8 cellular contexts compared by ENCODE assay signal in the genomic region with DNA sequence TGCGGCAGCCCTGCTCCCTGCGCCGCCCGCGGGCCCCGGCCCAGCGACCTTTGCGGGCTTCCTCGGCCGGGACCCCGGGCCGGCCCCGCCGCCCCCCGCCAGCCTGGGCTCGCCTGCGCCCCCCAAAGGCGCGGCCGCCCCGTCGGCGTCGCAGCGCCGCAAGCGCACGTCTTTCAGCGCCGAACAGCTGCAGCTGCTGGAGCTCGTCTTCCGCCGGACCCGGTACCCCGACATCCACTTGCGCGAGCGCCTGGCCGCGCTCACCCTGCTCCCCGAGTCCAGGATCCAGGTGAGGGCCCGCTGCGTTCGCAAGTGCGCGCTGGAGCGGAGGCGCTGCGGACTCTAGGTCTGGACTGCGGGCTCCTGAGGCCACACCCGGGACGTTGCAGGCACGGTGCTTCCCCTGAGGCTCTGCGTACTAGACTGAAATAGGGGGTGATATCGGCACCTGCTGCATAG. TPM values are rescaled to one million over a fixed set of nuclear protein-coding genes. Genes with fewer than 3 reads are reported as not detected.
DNase-seq lines count a peak whose midpoint lies in the region; ATAC-seq, FAIRE-seq and TF ChIP-seq lines count a peak whose summit lies in the region.

No MANE protein-coding gene starts in this region.

- CTCF ChIA-PET in endothelial cell of umbilical vein (lab: Charles Lee) = interaction anchor here (0.5 to 1.7 kb wide), 3 partner anchors 27 to 295 kb away, joined by 3 to 9 read pairs (median 4); no protein-coding TSS in a partner anchor

- ATAC-seq in GM18511 (IDR thresholded peaks at IDR 0.05; ENCODE audit: unreplicated experiment) (peak; percentile 84), HG02973 (IDR thresholded peaks at IDR 0.05; ENCODE audit: unreplicated experiment) (peak; percentile 73)

- FAIRE-seq in endothelial cell of umbilical vein (lab: Jason Lieb, UNC) = no peak

- peak overlapping the region; percentile 58 for H3K4me2 ChIP-seq in endothelial cell of umbilical vein (ENCODE audit: insufficient read depth, low read length)
- peak overlapping the region; percentile 78 for H3K4me2 ChIP-seq in osteoblast (ENCODE audit: insufficient read depth, low read length)

- H3K4me1 ChIP-seq in BE2C (no peaks in the 10 kb centered on the region), SJSA1 (replicated peaks) (peaks cover 7% of the 10 kb centered on the region), endothelial cell of umbilical vein (ENCODE audit: control insufficient read depth, extremely low read depth, insufficient read depth, low read length) (peaks cover 3% of the 10 kb centered on the region), osteoblast (ENCODE audit: insufficient read depth, low read length) (peaks cover 3% of the 10 kb centered on the region)

- H3K4me3 ChIP-seq in BE2C (ENCODE audit: low read depth, low read length) (peak overlapping the region; percentile 63), SJSA1 (peak overlapping the region; percentile 17), endothelial cell of umbilical vein (replicated peaks in 1 of 3; ENCODE audit: insufficient read depth in 1 of 3, low read depth in 1 of 3, low read length in 3 of 3) (peak overlapping the region; percentile 43 to 55 (median 50)), osteoblast (ENCODE audit: insufficient read depth, low read length) (peak overlapping the region; percentile 62)

- DNase-seq in BE2C (peak; percentile 38), SJSA1 (ENCODE audit: low read depth in 1 of 2, low spot score in 2 of 2) (no peak), endothelial cell of umbilical vein (ENCODE audit: low read depth, low spot score) (peak; percentile 26), osteoblast (ENCODE audit: insufficient read length, low spot score, missing footprints) (peak; percentile 65), NCI-H1694 (lab: John Stamatoyannopoulos, UW) (no peak), NCI-H524 treated with DMSO at 0.1 percent for 48 hours (lab: John Stamatoyannopoulos, UW) (no peak)

- H3K27me3 ChIP-seq in BE2C (peaks cover 5% of the 10 kb centered on the region; the same call in 1 of the 2 replicates), SJSA1 (replicated peaks) (peaks cover 20% of the 10 kb centered on the region), endothelial cell of umbilical vein (ENCODE audit: control insufficient read depth in 2 of 2, insufficient read depth in 2 of 2, low read length in 2 of 2) (no peaks in the 10 kb centered on the region), osteoblast (ENCODE audit: insufficient read depth, low read length) (peaks cover 14% of the 10 kb centered on the region)

- TF ChIP-seq POLR2A in endothelial cell of umbilical vein (IDR thresholded peaks at IDR 0.05; ENCODE audit: low read depth, low read length) = no peak

- H3K9ac ChIP-seq in endothelial cell of umbilical vein (replicated peaks; ENCODE audit: extremely low read depth, insufficient read depth, low read length) = no peak overlapping the region

- peak overlapping the region; percentile 91 for H2AFZ ChIP-seq in endothelial cell of umbilical vein (ENCODE audit: low read depth, low read length)
- peak overlapping the region; percentile 51 for H2AFZ ChIP-seq in osteoblast (ENCODE audit: low read length)

- BruUV-seq in endothelial cell of umbilical vein (replicated peaks; lab: Mats Ljungman, UMichigan) = no TSS peak

- H3K79me2 ChIP-seq in endothelial cell of umbilical vein (ENCODE audit: control insufficient read depth, insufficient read depth, low read length) (no peaks in the 10 kb centered on the region), osteoblast (ENCODE audit: insufficient read depth, low read length) (no peaks in the 10 kb centered on the region)

- H4K20me1 ChIP-seq in endothelial cell of umbilical vein (replicated peaks; ENCODE audit: control insufficient read depth, extremely low read depth, insufficient read depth, low read length) (no peaks in the 10 kb centered on the region), osteoblast (ENCODE audit: insufficient read depth, low read length) (no peaks in the 10 kb centered on the region)

- H3K27ac ChIP-seq in SJSA1 (no peak overlapping the region), endothelial cell of umbilical vein (ENCODE audit: insufficient read depth, low read depth, low read length) (no peak overlapping the region), osteoblast (ENCODE audit: low read depth, low read length) (no peak overlapping the region)

- H3K9me1 ChIP-seq in endothelial cell of umbilical vein (replicated peaks; ENCODE audit: control insufficient read depth, extremely low read depth, insufficient read depth, low read length) = no peaks in the 10 kb centered on the region

- H3K36me3 ChIP-seq in BE2C = no peaks in the 10 kb centered on the region
- no peaks in the 10 kb centered on the region for H3K36me3 ChIP-seq in SJSA1
- H3K36me3 ChIP-seq in endothelial cell of umbilical vein (ENCODE audit: control insufficient read depth in 2 of 2, extremely low read depth in 1 of 2, insufficient read depth in 2 of 2, low read length in 2 of 2) = no peaks in the 10 kb centered on the region
- H3K36me3 ChIP-seq in osteoblast (ENCODE audit: insufficient read depth, low read length) = no peaks in the 10 kb centered on the region

- intact Hi-C loops in endothelial cell of umbilical vein (cut with micrococcal nuclease) = no loop called here

- no peaks in the 10 kb centered on the region for H3K9me3 ChIP-seq in BE2C
- no peaks in the 10 kb centered on the region for H3K9me3 ChIP-seq in SJSA1 (replicated peaks)
- H3K9me3 ChIP-seq in endothelial cell of umbilical vein (replicated peaks; ENCODE audit: control insufficient read depth, insufficient read depth, low read length) = no peaks in the 10 kb centered on the region
- no peaks in the 10 kb centered on the region for H3K9me3 ChIP-seq in osteoblast (ENCODE audit: low read depth, low read length)

- dilution Hi-C loops in endothelial cell of umbilical vein (cut with MboI; ENCODE audit: extremely low pct_ligation_motif_present, low sequenced_read_pairs) = no loop called here

- TF ChIP-seq CTCF in BE2C (IDR thresholded peaks at IDR 0.05; ENCODE audit: low read depth, low read length) (no peak), endothelial cell of umbilical vein (IDR thresholded peaks at IDR 0.05; ENCODE audit: extremely low read depth in 1 of 2, insufficient read depth in 1 of 2, low read depth in 1 of 2, low read length in 2 of 2) (no peak), osteoblast (IDR thresholded peaks at IDR 0.05; ENCODE audit: extremely low read depth, low read depth, low read length) (no peak)

- POLR2A ChIA-PET in endothelial cell of umbilical vein (lab: Charles Lee) = no interaction called here

TF ChIP-seq in endothelial cell of umbilical vein, 7 proteins besides CTCF, POLR2A, EP300 and RAD21:
- TF ChIP-seq MYC (IDR thresholded peaks at IDR 0.05; ENCODE audit: low read depth, low read length) = no peak
- TF ChIP-seq MAX (IDR thresholded peaks at IDR 0.05; ENCODE audit: insufficient read depth, insufficient read length) = no peak
- TF ChIP-seq FOS (IDR thresholded peaks at IDR 0.05; ENCODE audit: borderline replicate concordance, insufficient read depth, low read length) = no peak

RNA-seq across cellular contexts. Expression of gene MIXL1, which starts 0.4 kb away (rescaled TPM):
- polyA plus RNA-seq in BE2C (2012; ENCODE audit: insufficient read depth, insufficient read length, low read depth) = not detected
- total RNA-seq in SJSA1 (2014; rRNA removed; shearing (Covaris generic)) = not detected in 2 replicates
- total RNA-seq in endothelial cell of umbilical vein (1.2 TPM in 2 replicates), osteoblast (0.29 TPM in 1 of 2 replicates, not detected in the other)
- polyA plus RNA-seq in endothelial cell of umbilical vein = 0.58 and 0.75 TPM in 2 replicates
- 0.56 and 0.72 TPM in 2 replicates for polyA plus RNA-seq in endothelial cell of umbilical vein (2011; cell fraction: cytosol; rRNA removed)
- polyA plus RNA-seq in endothelial cell of umbilical vein (2011; cell fraction: nucleus; rRNA removed) = 0.14 TPM in 1 of 2 replicates, not detected in the other
- polyA plus RNA-seq in endothelial cell of umbilical vein (2012) = 0.29 and 0.46 TPM in 2 replicates
- polyA minus RNA-seq in endothelial cell of umbilical vein = 1.5 and 2.0 TPM in 2 replicates
- not detected for polyA minus RNA-seq in endothelial cell of umbilical vein (2011; cell fraction: cytosol; rRNA and poly(A)+ RNA removed)
- polyA minus RNA-seq in endothelial cell of umbilical vein (2011; cell fraction: nucleus; rRNA and poly(A)+ RNA removed) = 0.63 and 0.82 TPM in 2 replicates

RNA-seq across cellular contexts. Expression of gene ACBD3, which starts 37.3 kb away (rescaled TPM):
- polyA plus RNA-seq in BE2C (2012; ENCODE audit: insufficient read depth, insufficient read length, low read depth) = 67.4 TPM
- total RNA-seq in SJSA1 (2014; rRNA removed; shearing (Covaris generic)) = 44.4 and 62.6 TPM in 2 replicates
- total RNA-seq in endothelial cell of umbilical vein = 36.4 and 37.0 TPM in 2 replicates
- 11.6 and 12.3 TPM in 2 replicates for polyA plus RNA-seq in endothelial cell of umbilical vein
- polyA plus RNA-seq in endothelial cell of umbilical vein (2011; cell fraction: cytosol; rRNA removed) = 14.6 and 15.7 TPM in 2 replicates
- polyA plus RNA-seq in endothelial cell of umbilical vein (2011; cell fraction: nucleus; rRNA removed) = 11.7 and 18.5 TPM in 2 replicates
- 24.2 and 29.3 TPM in 2 replicates for polyA plus RNA-seq in endothelial cell of umbilical vein (2012)
- 20.6 and 20.7 TPM in 2 replicates for polyA minus RNA-seq in endothelial cell of umbilical vein
- polyA minus RNA-seq in endothelial cell of umbilical vein (2011; cell fraction: cytosol; rRNA and poly(A)+ RNA removed) = 16.8 TPM
- 12.9 and 13.5 TPM in 2 replicates for polyA minus RNA-seq in endothelial cell of umbilical vein (2011; cell fraction: nucleus; rRNA and poly(A)+ RNA removed)
- 76.9 and 80.3 TPM in 2 replicates for total RNA-seq in osteoblast

Comparison
In these comparisons a context has a peak if more than half of its experiments do, and no peak if none do; other contexts are left out.
1. DNase-seq: peak in BE2C (single experiment), endothelial cell of umbilical vein (single experiment) and osteoblast (single experiment); none in SJSA1 (0 of 2), NCI-H1694 (single experiment) and NCI-H524 treated with DMSO at 0.1 percent for 48 hours (single experiment).
2. Peak in every context shown above with its lines, with median percentiles within 50 percentile points of each other: H3K4me3 ChIP-seq.